22 cellular contexts compared by ENCODE assay signal in the genomic region with DNA sequence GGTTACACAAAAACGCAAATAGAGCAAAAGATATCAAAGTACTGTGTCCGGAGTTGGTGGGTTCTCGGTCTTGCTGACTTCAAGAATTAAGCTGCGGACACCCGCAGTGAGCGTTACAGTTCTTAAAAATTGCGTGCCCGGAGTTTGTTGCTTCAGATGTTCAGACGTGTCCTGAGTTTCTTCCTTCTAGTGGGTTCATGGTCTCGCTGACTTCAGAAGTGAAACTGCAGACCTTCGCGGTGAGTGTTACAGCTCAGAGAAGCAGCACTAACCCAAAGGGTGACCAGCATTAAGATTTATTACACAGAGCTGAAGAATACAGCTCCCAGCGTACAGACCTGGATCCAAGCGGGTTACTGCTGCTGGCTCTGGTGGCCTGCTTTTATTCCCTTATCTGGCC.
"Had no signal": no experiment of that assay in that cellular context is flagged by ENCODE, and none has a peak within 500 bp of the region (broad histone marks: within the 10 kb centered on the region; RNA-seq: fewer than 3 reads in every experiment).

No MANE protein-coding gene starts in this region.

- DNase-seq: IMR-90, Kasumi-1, MM.1S, NCI-H1092 treated with DMSO at 0.1 percent for 48 hours, NCI-H1436, NCI-H187, NCI-H2029, NCI-H2081 treated with DMSO at 0.1 percent for 48 hours, NCI-H2171, NCI-H226, NCI-H446, NCI-H510A, NCI-H524 treated with DMSO at 0.1 percent for 48 hours, NCI-H69, NCI-H774, Right ventricle myocardium superior, RPMI8226, SIG-M5 had no signal

- H3K9me3 ChIP-seq: SJSA1 had no signal

- H3K4me3 ChIP-seq: SJSA1, SK-N-MC had no signal

- H3K9ac ChIP-seq: KMS-11 had no signal

- FAIRE-seq: RCC 7860 had no signal

- H3K4me1 ChIP-seq: SJSA1 had no signal

- H3K27me3 ChIP-seq: SJSA1 had no signal

- H3K36me3 ChIP-seq: SJSA1 had no signal

- H3K27ac ChIP-seq: KMS-11, SJSA1, SK-N-MC had no signal

- H3K4me2 ChIP-seq: KMS-11 had no signal
